Comparison of ENCODE assay signal across 19 cellular contexts in the genomic region with DNA sequence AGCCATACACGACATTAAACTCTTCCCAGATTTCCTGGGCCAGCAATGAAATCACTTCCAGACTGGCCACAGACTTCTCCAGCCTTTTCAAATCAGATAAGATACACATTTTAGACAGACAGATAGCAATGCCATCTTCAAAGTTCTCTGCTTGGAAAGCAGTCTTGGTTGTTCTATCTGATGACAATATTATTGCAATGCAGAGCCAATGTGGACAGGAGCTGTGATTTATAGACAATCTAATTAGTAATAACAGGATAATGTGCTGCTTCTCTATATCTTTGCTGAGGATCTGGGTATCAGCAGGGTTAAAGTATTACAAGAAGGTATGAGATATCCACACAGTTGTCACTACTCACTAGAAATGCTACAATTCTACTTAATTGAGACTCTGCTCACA.
DNase-seq lines count a peak whose midpoint lies in the region; ATAC-seq and TF ChIP-seq lines count a peak whose summit lies in the region.
"Had no signal": no experiment of that assay in that cellular context is flagged by ENCODE, and none has a peak within 500 bp of the region (broad histone marks: within the 10 kb centered on the region; RNA-seq: fewer than 3 reads in every experiment).

No MANE protein-coding gene starts in this region.

- H3K9ac ChIP-seq in fibroblast of lung (ENCODE audit: insufficient read depth, low read length) (no peak overlapping the region), rectal smooth muscle tissue (ENCODE audit: low read length) (no peak overlapping the region)
- H3K9ac ChIP-seq: GM23248 had no signal

- H3K27me3 ChIP-seq in left ventricle myocardium inferior (ENCODE audit: low read depth) (no peaks in the 10 kb centered on the region), fibroblast of lung (ENCODE audit: control insufficient read depth, insufficient read depth, low read length) (no peaks in the 10 kb centered on the region), rectal smooth muscle tissue (ENCODE audit: control insufficient read depth, insufficient read depth, low read length) (no peaks in the 10 kb centered on the region), vagina (no peaks in the 10 kb centered on the region)
- H3K27me3 ChIP-seq: foreskin keratinocyte, pancreas, SJCRH30, testis had no signal

- intact Hi-C loops in left ventricle myocardium inferior (cut with micrococcal nuclease) (no loop called here), left ventricle myocardium superior (cut with micrococcal nuclease) (loop anchor here (10.0 kb wide), 2 partner anchors 67 to 177 kb away; partner anchors contain the start of genes COL4A1 and COL4A2), vagina (cut with DNase I) (loop anchor here (5.0 kb wide), 1 partner anchor 169 kb away; no protein-coding TSS in a partner anchor)

- H2AFZ ChIP-seq in fibroblast of lung (ENCODE audit: low read length), result no peak overlapping the region
- H2AFZ ChIP-seq: GM23248 had no signal

- peak overlapping the region; percentile 19 for H3K4me3 ChIP-seq in left ventricle myocardium inferior
- no peak overlapping the region for H3K4me3 ChIP-seq in fibroblast of lung (replicated peaks in 1 of 4; ENCODE audit: control extremely low read depth in 1 of 4, insufficient read depth in 1 of 4, low read depth in 3 of 4, low read length in 4 of 4)
- no peak overlapping the region for H3K4me3 ChIP-seq in rectal smooth muscle tissue (ENCODE audit: low read length)
- no peak overlapping the region for H3K4me3 ChIP-seq in vagina
- H3K4me3 ChIP-seq: GM23248, pancreas, SJCRH30, testis had no signal

- H3K4me2 ChIP-seq in fibroblast of lung (ENCODE audit: extremely low read depth, insufficient read depth, low read length), result no peak overlapping the region

- no peak for ATAC-seq in left ventricle myocardium superior
- ATAC-seq: activated T-helper 17 cell treated with anti-CD3 and anti-CD28 coated beads, Interleukin-2, amount 50 U/mL, for 72 hours; foreskin keratinocyte; pancreas had no signal

- no peak for DNase-seq in left ventricle myocardium inferior
- DNase-seq in left ventricle myocardium superior, result no peak
- DNase-seq in fibroblast of lung (ENCODE audit: low read depth in 2 of 2), result no peak
- DNase-seq in vagina (ENCODE audit: extremely low spot score in 2 of 2), result no peak
- DNase-seq in substantia nigra (lab: John Stamatoyannopoulos, UW), result no peak
- DNase-seq in Kasumi-1 (lab: John Stamatoyannopoulos, UW), result no peak
- DNase-seq in RKO (ENCODE audit: low spot score), result no peak
- DNase-seq: DMS153, foreskin keratinocyte, GM23248, naive B cell, NCI-H526, pancreas, SJCRH30, T1000, testis had no signal

- no peak for TF ChIP-seq CTCF in left ventricle myocardium inferior (IDR thresholded peaks at IDR 0.05; ENCODE audit: borderline replicate concordance)
- no peak for TF ChIP-seq CTCF in fibroblast of lung (conservative IDR thresholded peaks at IDR 0.05 in 1 of 2, IDR thresholded peaks at IDR 0.05 in 1 of 2; ENCODE audit: low read depth in 1 of 2, low read length in 2 of 2)
- no peak for TF ChIP-seq CTCF in vagina (IDR thresholded peaks at IDR 0.05)

- H3K4me1 ChIP-seq in left ventricle myocardium inferior, result peaks cover 98% of the 10 kb centered on the region
- H3K4me1 ChIP-seq in fibroblast of lung (ENCODE audit: control insufficient read depth, extremely low read depth, insufficient read depth, low read length), result peaks cover 27% of the 10 kb centered on the region
- H3K4me1 ChIP-seq in rectal smooth muscle tissue (ENCODE audit: control insufficient read depth, insufficient read depth, low read length), result peaks cover 36% of the 10 kb centered on the region
- peaks cover 55% of the 10 kb centered on the region for H3K4me1 ChIP-seq in vagina
- H3K4me1 ChIP-seq: foreskin keratinocyte, SJCRH30 had no signal

- no peaks in the 10 kb centered on the region for H4K20me1 ChIP-seq in fibroblast of lung (ENCODE audit: control insufficient read depth, extremely low read depth, insufficient read depth, low read length)

- peaks cover 15% of the 10 kb centered on the region for H3K36me3 ChIP-seq in left ventricle myocardium inferior
- no peaks in the 10 kb centered on the region for H3K36me3 ChIP-seq in fibroblast of lung (ENCODE audit: control insufficient read depth, insufficient read depth, low read length)
- H3K36me3 ChIP-seq in rectal smooth muscle tissue (ENCODE audit: control insufficient read depth, insufficient read depth, low read length), result no peaks in the 10 kb centered on the region
- H3K36me3 ChIP-seq in vagina, result no peaks in the 10 kb centered on the region
- H3K36me3 ChIP-seq: pancreas had no signal

- H3K9me3 ChIP-seq in left ventricle myocardium inferior (replicated peaks) (no peaks in the 10 kb centered on the region), fibroblast of lung (ENCODE audit: control insufficient read depth, insufficient read depth, low read depth, low read length) (no peaks in the 10 kb centered on the region), vagina (no peaks in the 10 kb centered on the region)
- H3K9me3 ChIP-seq: pancreas, SJCRH30, testis had no signal

- no peaks in the 10 kb centered on the region for H3K79me2 ChIP-seq in fibroblast of lung (ENCODE audit: control insufficient read depth, insufficient read depth, low read length)

- no peak for TF ChIP-seq POLR2A in vagina (IDR thresholded peaks at IDR 0.05)

- H3K27ac ChIP-seq in left ventricle myocardium inferior (replicated peaks) (peak overlapping the region; percentile 92), fibroblast of lung (ENCODE audit: insufficient read depth, low read length) (peak overlapping the region; percentile 1), rectal smooth muscle tissue (ENCODE audit: low read depth, low read length) (peak overlapping the region; percentile 83), vagina (peak overlapping the region; percentile 52), substantia nigra (ENCODE audit: low read depth, low read length, poor library complexity, severe bottlenecking) (no peak overlapping the region)
- H3K27ac ChIP-seq: C4-2B, foreskin keratinocyte, GM23248, pancreas, SJCRH30 had no signal
